Comparison of ENCODE assay signal across 15 cellular contexts in genomic region chr1:243924588-243925349, GRCh38.
DNase-seq lines count a peak whose midpoint lies in the region; ATAC-seq, FAIRE-seq and TF ChIP-seq lines count a peak whose summit lies in the region.
"Had no signal": no experiment of that assay in that cellular context is flagged by ENCODE, and none has a peak within 500 bp of the region (broad histone marks: within the 10 kb centered on the region; RNA-seq: fewer than 3 reads in every experiment).

No MANE protein-coding gene starts in this region.

- no peak overlapping the region for H3K4me3 ChIP-seq in NB4 (ENCODE audit: low read depth, low read length)
- no peak overlapping the region for H3K4me3 ChIP-seq in cardiac fibroblast (replicated peaks in 1 of 2; ENCODE audit: low read depth in 2 of 2, low read length in 2 of 2)

- no peaks in the 10 kb centered on the region for H3K9me3 ChIP-seq in T-helper 17 cell (ENCODE audit: control insufficient read depth, low read length, poor library complexity, severe bottlenecking)
- H3K9me3 ChIP-seq: neutrophil had no signal

- DNase-seq in NB4 (ENCODE audit: low read depth) (peak; percentile 39), cardiac fibroblast (ENCODE audit: low read depth in 2 of 2) (peak; percentile 72 to 78), lung microvascular endothelial cell (ENCODE audit: low read depth in 2 of 2) (peak; percentile 22 to 26), DMS79 treated with DMSO at 0.1 percent for 48 hours (lab: John Stamatoyannopoulos, UW) (no peak), COLO668 (lab: John Stamatoyannopoulos, UW; ENCODE audit: unreplicated experiment) (no peak), T-helper 17 cell (no peak)
- DNase-seq in activated CD4-positive, CD25-positive, alpha-beta regulatory T cell (lab: John Stamatoyannopoulos, UW), result no peak
- DNase-seq: activated naive CD8-positive, alpha-beta T cell treated with anti-CD3 and anti-CD28 coated beads, Interleukin-2, amount 10 ng/mL, durations not matched to agents 7 days and 5 days; CD8-positive, alpha-beta T cell; left ventricle myocardium superior; NCI-H2171 treated with DMSO at 0.1 percent for 48 hours; WERI-Rb-1 had no signal

- FAIRE-seq in G401.6 (lab: Jason Lieb, UNC), result peak; percentile 95
- FAIRE-seq: RCC 7860 had no signal

- H3K36me3 Mint-ChIP-seq in T-helper 17 cell (ENCODE audit: low read depth), result peaks cover 3% of the 10 kb centered on the region
- H3K36me3 Mint-ChIP-seq: activated naive CD8-positive, alpha-beta T cell treated with anti-CD3 and anti-CD28 coated beads, Interleukin-2, amount 10 ng/mL, durations not matched to agents 7 days and 5 days; CD8-positive, alpha-beta T cell had no signal

- H3K4me1 Mint-ChIP-seq in T-helper 17 cell, result no peaks in the 10 kb centered on the region
- H3K4me1 Mint-ChIP-seq: activated naive CD8-positive, alpha-beta T cell treated with anti-CD3 and anti-CD28 coated beads, Interleukin-2, amount 10 ng/mL, durations not matched to agents 7 days and 5 days had no signal

- no peak overlapping the region for H3K27ac Mint-ChIP-seq in T-helper 17 cell
- H3K27ac Mint-ChIP-seq: activated naive CD8-positive, alpha-beta T cell treated with anti-CD3 and anti-CD28 coated beads, Interleukin-2, amount 10 ng/mL, durations not matched to agents 7 days and 5 days; CD8-positive, alpha-beta T cell had no signal

- peaks cover 53% of the 10 kb centered on the region for H3K27me3 Mint-ChIP-seq in T-helper 17 cell

- TF ChIP-seq POLR2A in NB4 (IDR thresholded peaks at IDR 0.05; ENCODE audit: extremely low read depth, insufficient read length), result no peak

- ATAC-seq in T-helper 17 cell, result no peak
- ATAC-seq: CD8-positive, alpha-beta T cell; left ventricle myocardium superior had no signal

- TF ChIP-seq CTCF in NB4 (IDR thresholded peaks at IDR 0.05; ENCODE audit: low read depth, low read length), result no peak
- TF ChIP-seq CTCF in cardiac fibroblast (IDR thresholded peaks at IDR 0.05; ENCODE audit: low read depth, low read length), result no peak

- no peak overlapping the region for H3K4me3 Mint-ChIP-seq in T-helper 17 cell
- H3K4me3 Mint-ChIP-seq: activated naive CD8-positive, alpha-beta T cell treated with anti-CD3 and anti-CD28 coated beads, Interleukin-2, amount 10 ng/mL, durations not matched to agents 7 days and 5 days; CD8-positive, alpha-beta T cell had no signal

Comparison
In these comparisons a context has a peak if more than half of its experiments do, and no peak if none do; other contexts are left out.
1. DNase-seq: peak in NB4 (single experiment), cardiac fibroblast (2 of 2) and lung microvascular endothelial cell (2 of 2); none in DMS79 treated with DMSO at 0.1 percent for 48 hours (single experiment), COLO668 (single experiment), activated CD4-positive, CD25-positive, alpha-beta regulatory T cell (0 of 4) and T-helper 17 cell (0 of 3).